1 cellular context compared by ENCODE assay signal in the genomic region with DNA sequence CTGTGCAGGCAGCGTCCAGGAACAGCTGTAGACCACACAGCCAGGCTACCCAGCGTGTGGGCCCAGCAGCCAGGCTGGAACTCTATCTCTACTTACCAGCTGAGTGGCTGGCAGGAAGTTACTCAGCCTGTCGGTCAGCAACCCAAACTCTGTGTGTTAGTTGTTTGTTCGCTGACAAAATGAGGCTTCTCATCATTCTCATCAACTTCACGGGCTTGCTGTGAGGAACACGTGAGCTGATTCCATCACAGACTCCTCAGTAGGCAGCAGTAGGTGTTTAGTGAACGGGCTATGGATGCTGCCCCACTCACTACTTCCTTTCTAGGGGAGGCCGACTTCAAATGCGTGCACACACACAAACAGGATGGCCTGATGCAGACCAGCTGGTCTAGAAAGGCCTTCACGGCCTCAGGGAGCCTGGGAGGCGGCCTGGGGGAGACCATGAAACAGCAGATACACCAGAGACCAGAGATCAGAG.
TF ChIP-seq lines count a peak whose summit lies in the region.

No MANE protein-coding gene starts in this region.

TF ChIP-seq in K562, 482 proteins besides CTCF, POLR2A, EP300 and RAD21 (continued from another document and continues in another):
- TF ChIP-seq ZMIZ1 (IDR thresholded peaks at IDR 0.05; ENCODE audit: low read depth in 2 of 2, low read length in 2 of 2) (no peak), ZNF165 (CRISPR knock-in tag; IDR thresholded peaks at IDR 0.05; ENCODE audit: borderline replicate concordance) (no peak), NELFE (IDR thresholded peaks at IDR 0.05; ENCODE audit: insufficient read depth, insufficient read length) (no peak), ZNF277 (CRISPR knock-in tag; IDR thresholded peaks at IDR 0.05; ENCODE audit: borderline replicate concordance) (no peak), HDAC3 (IDR thresholded peaks at IDR 0.05; ENCODE audit: borderline replicate concordance, partially characterized antibody) (peak; percentile 60), ZNF384 (IDR thresholded peaks at IDR 0.05; ENCODE audit: low read depth, low read length) (no peak), TARDBP (IDR thresholded peaks at IDR 0.05) (no peak), NFRKB (IDR thresholded peaks at IDR 0.05; ENCODE audit: low read depth) (no peak), CREBBP (IDR thresholded peaks at IDR 0.05; ENCODE audit: low read depth, low read length) (no peak), ETV1 (tag; conservative IDR thresholded peaks at IDR 0.05; ENCODE audit: low read depth) (peak; percentile 80), TCF7 (IDR thresholded peaks at IDR 0.05; ENCODE audit: borderline replicate concordance) (no peak), TSC22D4 (tag; IDR thresholded peaks at IDR 0.05) (no peak), FOXJ3 (CRISPR knock-in tag; IDR thresholded peaks at IDR 0.05) (no peak), KHSRP (IDR thresholded peaks at IDR 0.05) (no peak), MCM7 (IDR thresholded peaks at IDR 0.05) (no peak), RBM34 (IDR thresholded peaks at IDR 0.05; ENCODE audit: borderline replicate concordance, insufficient read depth, low read length) (no peak), SNIP1 (IDR thresholded peaks at IDR 0.05; ENCODE audit: low read depth) (no peak), HMGN3 (IDR thresholded peaks at IDR 0.05; ENCODE audit: borderline replicate concordance, extremely low read depth, insufficient read length, low read depth, low read length) (no peak), SRSF7 (optimal IDR thresholded peaks at IDR 0.05; ENCODE audit: low read depth, low read length) (no peak), KAT8 (IDR thresholded peaks at IDR 0.05; ENCODE audit: low read depth) (no peak), DNMT1 (IDR thresholded peaks at IDR 0.05) (no peak), CEBPB (tag; IDR thresholded peaks at IDR 0.05) (no peak), PTBP1 (IDR thresholded peaks at IDR 0.05; ENCODE audit: low read depth, low read length) (no peak), ZNF134 (CRISPR knock-in tag; conservative IDR thresholded peaks at IDR 0.05) (no peak), ZNF589 (CRISPR knock-in tag; IDR thresholded peaks at IDR 0.05; ENCODE audit: low read depth) (peak; percentile 73), STAT5B (CRISPR knock-in tag; IDR thresholded peaks at IDR 0.05) (no peak), KDM1A (IDR thresholded peaks at IDR 0.05) (peak in 1 of 2 experiments; percentile 50; a peak in 1 of 4 replicates), HOXB6 (CRISPR knock-in tag; IDR thresholded peaks at IDR 0.05; ENCODE audit: borderline replicate concordance) (no peak), UBTF (IDR thresholded peaks at IDR 0.05; ENCODE audit: borderline replicate concordance in 1 of 2, low read depth in 2 of 2, low read length in 2 of 2) (0 out of 4 replicates have a peak, but pooled peaks of 1 of the 2 experiments have one; percentile 34), MTA2 (IDR thresholded peaks at IDR 0.05; ENCODE audit: low read depth) (no peak), RBM25 (IDR thresholded peaks at IDR 0.05; ENCODE audit: low read depth, low read length, severe bottlenecking) (peak; percentile 12), ZNF431 (CRISPR knock-in tag; IDR thresholded peaks at IDR 0.05) (no peak), ZNF184 (CRISPR knock-in tag; IDR thresholded peaks at IDR 0.05) (no peak), C11orf30 (IDR thresholded peaks at IDR 0.05; ENCODE audit: low read depth) (no peak), EWSR1 (IDR thresholded peaks at IDR 0.05; ENCODE audit: borderline replicate concordance, low read depth, partially characterized antibody) (no peak), HLTF (IDR thresholded peaks at IDR 0.05) (no peak), ZNF347 (CRISPR knock-in tag; IDR thresholded peaks at IDR 0.05; ENCODE audit: low read depth) (no peak), ZNF143 (CRISPR knock-in tag; IDR thresholded peaks at IDR 0.05) (no peak), TCFL5 (CRISPR knock-in tag; conservative IDR thresholded peaks at IDR 0.05) (no peak), TCF7L2 (IDR thresholded peaks at IDR 0.05; ENCODE audit: low read depth, low read length) (no peak), PHB (CRISPR knock-in tag; IDR thresholded peaks at IDR 0.05) (no peak), RBBP5 (IDR thresholded peaks at IDR 0.05; ENCODE audit: borderline replicate concordance, insufficient read depth, low read length, poor library complexity, severe bottlenecking) (no peak), ZNF239 (CRISPR knock-in tag; IDR thresholded peaks at IDR 0.05) (no peak), TEAD4 (IDR thresholded peaks at IDR 0.05; ENCODE audit: low read length) (peak; percentile 82), TEAD4 (CRISPR knock-in tag; IDR thresholded peaks at IDR 0.05; ENCODE audit: borderline replicate concordance) (no peak), HNRNPK (IDR thresholded peaks at IDR 0.05; ENCODE audit: low read depth, low read length, poor library complexity, severe bottlenecking) (no peak), PURB (CRISPR knock-in tag; IDR thresholded peaks at IDR 0.05; ENCODE audit: low read depth) (no peak), LARP7 (IDR thresholded peaks at IDR 0.05) (no peak), ZNF408 (CRISPR knock-in tag; IDR thresholded peaks at IDR 0.05; ENCODE audit: low read depth) (no peak)
- TF ChIP-seq, protein P1, sequence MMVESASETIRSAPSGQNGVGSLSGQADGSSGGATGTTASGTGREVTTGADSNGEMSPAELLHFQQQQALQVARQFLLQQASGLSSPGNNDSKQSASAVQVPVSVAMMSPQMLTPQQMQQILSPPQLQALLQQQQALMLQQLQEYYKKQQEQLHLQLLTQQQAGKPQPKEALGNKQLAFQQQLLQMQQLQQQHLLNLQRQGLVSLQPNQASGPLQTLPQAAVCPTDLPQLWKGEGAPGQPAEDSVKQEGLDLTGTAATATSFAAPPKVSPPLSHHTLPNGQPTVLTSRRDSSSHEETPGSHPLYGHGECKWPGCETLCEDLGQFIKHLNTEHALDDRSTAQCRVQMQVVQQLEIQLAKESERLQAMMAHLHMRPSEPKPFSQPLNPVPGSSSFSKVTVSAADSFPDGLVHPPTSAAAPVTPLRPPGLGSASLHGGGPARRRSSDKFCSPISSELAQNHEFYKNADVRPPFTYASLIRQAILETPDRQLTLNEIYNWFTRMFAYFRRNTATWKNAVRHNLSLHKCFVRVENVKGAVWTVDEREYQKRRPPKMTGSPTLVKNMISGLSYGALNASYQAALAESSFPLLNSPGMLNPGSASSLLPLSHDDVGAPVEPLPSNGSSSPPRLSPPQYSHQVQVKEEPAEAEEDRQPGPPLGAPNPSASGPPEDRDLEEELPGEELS (CRISPR knock-in tag; IDR thresholded peaks at IDR 0.05; ENCODE audit: borderline replicate concordance) = no peak
- TF ChIP-seq, protein P2, sequence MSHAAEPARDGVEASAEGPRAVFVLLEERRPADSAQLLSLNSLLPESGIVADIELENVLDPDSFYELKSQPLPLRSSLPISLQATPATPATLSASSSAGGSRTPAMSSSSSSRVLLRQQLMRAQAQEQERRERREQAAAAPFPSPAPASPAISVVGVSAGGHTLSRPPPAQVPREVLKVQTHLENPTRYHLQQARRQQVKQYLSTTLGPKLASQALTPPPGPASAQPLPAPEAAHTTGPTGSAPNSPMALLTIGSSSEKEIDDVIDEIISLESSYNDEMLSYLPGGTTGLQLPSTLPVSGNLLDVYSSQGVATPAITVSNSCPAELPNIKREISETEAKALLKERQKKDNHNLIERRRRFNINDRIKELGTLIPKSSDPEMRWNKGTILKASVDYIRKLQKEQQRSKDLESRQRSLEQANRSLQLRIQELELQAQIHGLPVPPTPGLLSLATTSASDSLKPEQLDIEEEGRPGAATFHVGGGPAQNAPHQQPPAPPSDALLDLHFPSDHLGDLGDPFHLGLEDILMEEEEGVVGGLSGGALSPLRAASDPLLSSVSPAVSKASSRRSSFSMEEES (CRISPR knock-in tag; IDR thresholded peaks at IDR 0.05) = no peak
- TF ChIP-seq, protein P3, sequence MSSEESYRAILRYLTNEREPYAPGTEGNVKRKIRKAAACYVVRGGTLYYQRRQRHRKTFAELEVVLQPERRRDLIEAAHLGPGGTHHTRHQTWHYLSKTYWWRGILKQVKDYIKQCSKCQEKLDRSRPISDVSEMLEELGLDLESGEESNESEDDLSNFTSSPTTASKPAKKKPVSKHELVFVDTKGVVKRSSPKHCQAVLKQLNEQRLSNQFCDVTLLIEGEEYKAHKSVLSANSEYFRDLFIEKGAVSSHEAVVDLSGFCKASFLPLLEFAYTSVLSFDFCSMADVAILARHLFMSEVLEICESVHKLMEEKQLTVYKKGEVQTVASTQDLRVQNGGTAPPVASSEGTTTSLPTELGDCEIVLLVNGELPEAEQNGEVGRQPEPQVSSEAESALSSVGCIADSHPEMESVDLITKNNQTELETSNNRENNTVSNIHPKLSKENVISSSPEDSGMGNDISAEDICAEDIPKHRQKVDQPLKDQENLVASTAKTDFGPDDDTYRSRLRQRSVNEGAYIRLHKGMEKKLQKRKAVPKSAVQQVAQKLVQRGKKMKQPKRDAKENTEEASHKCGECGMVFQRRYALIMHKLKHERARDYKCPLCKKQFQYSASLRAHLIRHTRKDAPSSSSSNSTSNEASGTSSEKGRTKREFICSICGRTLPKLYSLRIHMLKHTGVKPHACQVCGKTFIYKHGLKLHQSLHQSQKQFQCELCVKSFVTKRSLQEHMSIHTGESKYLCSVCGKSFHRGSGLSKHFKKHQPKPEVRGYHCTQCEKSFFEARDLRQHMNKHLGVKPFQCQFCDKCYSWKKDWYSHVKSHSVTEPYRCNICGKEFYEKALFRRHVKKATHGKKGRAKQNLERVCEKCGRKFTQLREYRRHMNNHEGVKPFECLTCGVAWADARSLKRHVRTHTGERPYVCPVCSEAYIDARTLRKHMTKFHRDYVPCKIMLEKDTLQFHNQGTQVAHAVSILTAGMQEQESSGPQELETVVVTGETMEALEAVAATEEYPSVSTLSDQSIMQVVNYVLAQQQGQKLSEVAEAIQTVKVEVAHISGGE (CRISPR knock-in tag; IDR thresholded peaks at IDR 0.05) = no peak; a peak in 1 of 6 replicates
- TF ChIP-seq, protein P4, sequence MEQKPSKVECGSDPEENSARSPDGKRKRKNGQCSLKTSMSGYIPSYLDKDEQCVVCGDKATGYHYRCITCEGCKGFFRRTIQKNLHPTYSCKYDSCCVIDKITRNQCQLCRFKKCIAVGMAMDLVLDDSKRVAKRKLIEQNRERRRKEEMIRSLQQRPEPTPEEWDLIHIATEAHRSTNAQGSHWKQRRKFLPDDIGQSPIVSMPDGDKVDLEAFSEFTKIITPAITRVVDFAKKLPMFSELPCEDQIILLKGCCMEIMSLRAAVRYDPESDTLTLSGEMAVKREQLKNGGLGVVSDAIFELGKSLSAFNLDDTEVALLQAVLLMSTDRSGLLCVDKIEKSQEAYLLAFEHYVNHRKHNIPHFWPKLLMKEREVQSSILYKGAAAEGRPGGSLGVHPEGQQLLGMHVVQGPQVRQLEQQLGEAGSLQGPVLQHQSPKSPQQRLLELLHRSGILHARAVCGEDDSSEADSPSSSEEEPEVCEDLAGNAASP (IDR thresholded peaks at IDR 0.05) = no peak
- TF ChIP-seq, protein P5, sequence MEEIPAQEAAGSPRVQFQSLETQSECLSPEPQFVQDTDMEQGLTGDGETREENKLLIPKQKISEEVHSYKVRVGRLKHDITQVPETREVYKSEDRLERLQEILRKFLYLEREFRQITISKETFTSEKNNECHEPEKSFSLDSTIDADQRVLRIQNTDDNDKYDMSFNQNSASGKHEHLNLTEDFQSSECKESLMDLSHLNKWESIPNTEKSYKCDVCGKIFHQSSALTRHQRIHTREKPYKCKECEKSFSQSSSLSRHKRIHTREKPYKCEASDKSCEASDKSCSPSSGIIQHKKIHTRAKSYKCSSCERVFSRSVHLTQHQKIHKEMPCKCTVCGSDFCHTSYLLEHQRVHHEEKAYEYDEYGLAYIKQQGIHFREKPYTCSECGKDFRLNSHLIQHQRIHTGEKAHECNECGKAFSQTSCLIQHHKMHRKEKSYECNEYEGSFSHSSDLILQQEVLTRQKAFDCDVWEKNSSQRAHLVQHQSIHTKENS (CRISPR knock-in tag; IDR thresholded peaks at IDR 0.05) = no peak
